In genomic region chr15:47670365-47670764, GRCh38 we compare ENCODE assay signal across 27 cellular contexts. TPM values are rescaled to one million over a fixed set of nuclear protein-coding genes. Genes with fewer than 3 reads are reported as not detected.
"Had no signal": no experiment of that assay in that cellular context is flagged by ENCODE, and none has a peak within 500 bp of the region (broad histone marks: within the 10 kb centered on the region; RNA-seq: fewer than 3 reads in every experiment).

No MANE protein-coding gene starts in this region.

- H3K36me3 Mint-ChIP-seq: memory B cell; naive B cell; natural killer cell treated with Interleukin-12 subunit alpha and Interleukin-12 subunit beta and Interleukin-15 and Interleukin-18, amount 100 ng/mL, for 72 hours had no signal

- DNase-seq: dermis blood vessel endothelial cell; effector memory CD4-positive, alpha-beta T cell; erythroblast; esophagus squamous epithelium; head of caudate nucleus; kidney; mucosa of descending colon; naive B cell; right cardiac atrium; sigmoid colon; stimulated activated CD4-positive, alpha-beta T cell treated with anti-CD3 and anti-CD28 coated beads, Interleukin-15, amount 100 ng/mL, for 24 hours; stimulated activated CD4-positive, alpha-beta T cell treated with anti-CD3 and anti-CD28 coated beads, Interleukin-2, amount 100 ng/mL, for 48 hours; stimulated activated CD8-positive, alpha-beta memory T cell treated with anti-CD3 and anti-CD28 coated beads, Interleukin-4, amount 100 ng/mL, for 48 hours; stimulated activated naive CD4-positive, alpha-beta T cell treated with Interleukin-2 at 50 U/mL for 16 hours; stomach; thyroid gland; trophoblast cell had no signal

- H3K4me1 Mint-ChIP-seq: memory B cell, naive B cell had no signal

- H3K4me3 Mint-ChIP-seq: memory B cell; naive B cell; natural killer cell treated with Interleukin-12 subunit alpha and Interleukin-12 subunit beta and Interleukin-15 and Interleukin-18, amount 100 ng/mL, for 72 hours; neural crest cell had no signal

- FAIRE-seq: endometrium, frontal cortex, kidney had no signal

- H3K27me3 ChIP-seq: esophagus squamous epithelium, sigmoid colon, stomach, thyroid gland, vagina had no signal

- H3K27ac ChIP-seq: coronary artery, esophagus squamous epithelium, prostate gland, sigmoid colon, skin epidermis, stomach, thyroid gland, vagina had no signal

- H3K27ac Mint-ChIP-seq: memory B cell; naive B cell; natural killer cell treated with Interleukin-12 subunit alpha and Interleukin-12 subunit beta and Interleukin-15 and Interleukin-18, amount 100 ng/mL, for 72 hours had no signal

- H3K9me3 Mint-ChIP-seq: memory B cell, neural crest cell had no signal

- H3K4me1 ChIP-seq: prostate gland, sigmoid colon, thyroid gland, vagina had no signal

- H3K4me3 ChIP-seq: coronary artery, esophagus squamous epithelium, lung, mucosa of descending colon, prostate gland, sigmoid colon, skin epidermis, stomach, thyroid gland, vagina had no signal

- H3K36me3 ChIP-seq: esophagus squamous epithelium, prostate gland, sigmoid colon, stomach, thyroid gland, vagina had no signal

- H3K9me3 ChIP-seq: esophagus squamous epithelium, mucosa of descending colon, prostate gland, sigmoid colon, stomach, thyroid gland, vagina had no signal

RNA-seq across cellular contexts. Expression of gene SEMA6D, which starts 46.9 kb away (rescaled TPM):
- total RNA-seq: natural killer cell treated with Interleukin-12 subunit alpha and Interleukin-12 subunit beta and Interleukin-15 and Interleukin-18, amount 100 ng/mL, for 72 hours had no signal
